In genomic region chr12:22254450-22254849, GRCh38 we compare ENCODE assay signal across 19 cellular contexts.
"Had no signal": no experiment of that assay in that cellular context is flagged by ENCODE, and none has a peak within 500 bp of the region (broad histone marks: within the 10 kb centered on the region; RNA-seq: fewer than 3 reads in every experiment).

No MANE protein-coding gene starts in this region.

- H3K36me3 ChIP-seq: heart left ventricle, prostate gland, WERI-Rb-1 had no signal

- DNase-seq: activated CD4-positive, alpha-beta T cell treated with anti-CD3 and anti-CD28 coated beads for 1 hour; activated CD4-positive, alpha-beta T cell treated with anti-CD3 and anti-CD28 coated beads, Interleukin-2, amount 50 U/mL, for 1 hour; activated CD8-positive, alpha-beta T cell treated with anti-CD3 and anti-CD28 coated beads, Interleukin-2, amount 10 ng/mL, durations not matched to agents 7 days and 5 days; activated gamma-delta T cell; activated naive CD4-positive, alpha-beta T cell treated with anti-CD3 and anti-CD28 coated beads, Interleukin-2, amount 50 U/mL, for 16 hours; activated naive CD8-positive, alpha-beta T cell treated with anti-CD3 and anti-CD28 coated beads, Interleukin-2, amount 50 U/mL, for 24 hours; cerebellar nuclear complex; cortex of kidney; effector CD4-positive, alpha-beta T cell; heart left ventricle; left cardiac atrium; mucosa of descending colon; stimulated activated CD4-positive, alpha-beta T cell treated with anti-CD3 and anti-CD28 coated beads, Interleukin-4, amount 100 ng/mL, for 4 hours; stimulated activated naive CD8-positive, alpha-beta T cell treated with anti-CD3 and anti-CD28 coated beads, Interleukin-15, Interleukin-2, amounts not matched to agents 100 U/mL and 50 U/mL, for 24 hours; T-cell; WERI-Rb-1 had no signal

- H3K27me3 ChIP-seq: heart left ventricle had no signal

- H3K4me3 ChIP-seq: heart left ventricle, mucosa of descending colon, prostate gland had no signal

- H3K27ac ChIP-seq: heart left ventricle, prostate gland, WERI-Rb-1 had no signal

- H3K9me3 ChIP-seq: heart left ventricle, mucosa of descending colon, prostate gland had no signal

- FAIRE-seq: islet of Langerhans, TTC549 had no signal

- H3K4me1 ChIP-seq: prostate gland had no signal
